9 cellular contexts compared by ENCODE assay signal in the genomic region with DNA sequence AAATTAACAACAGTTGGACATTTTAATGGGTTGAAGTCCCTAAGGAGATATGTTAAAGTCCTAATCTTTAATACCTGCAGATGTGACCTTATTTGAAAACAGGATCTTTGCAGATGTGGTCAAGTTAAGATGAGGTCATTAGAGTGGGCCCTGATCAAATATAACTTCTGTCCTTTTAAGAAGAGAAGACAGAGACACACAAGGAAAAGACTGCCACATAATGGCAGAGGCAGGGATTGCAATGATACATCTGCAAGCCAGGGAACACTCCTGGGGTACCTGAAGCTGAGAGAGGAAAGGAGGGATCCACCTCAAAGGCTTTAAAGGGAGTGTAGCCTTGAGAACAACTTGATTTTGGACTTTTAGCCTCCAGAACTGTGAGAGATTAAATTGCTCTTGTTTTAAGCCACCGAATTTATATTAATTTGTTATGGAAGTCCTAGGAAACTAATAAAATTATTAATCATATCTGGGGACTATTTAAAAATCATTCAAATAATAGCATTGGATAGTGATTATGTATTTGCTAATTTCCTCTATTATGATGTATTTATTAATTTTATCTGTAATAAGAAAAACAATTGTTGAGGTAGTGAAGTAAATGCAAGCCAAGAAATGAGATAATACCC.
DNase-seq lines count a peak whose midpoint lies in the region; ATAC-seq, FAIRE-seq and TF ChIP-seq lines count a peak whose summit lies in the region.
"Had no signal": no experiment of that assay in that cellular context is flagged by ENCODE, and none has a peak within 500 bp of the region (broad histone marks: within the 10 kb centered on the region; RNA-seq: fewer than 3 reads in every experiment).

No MANE protein-coding gene starts in this region.

- no peaks in the 10 kb centered on the region for H3K27me3 Mint-ChIP-seq in CD4-positive, alpha-beta T cell
- H3K27me3 Mint-ChIP-seq: B cell had no signal

- DNase-seq in NCI-H1436 (lab: John Stamatoyannopoulos, UW) (peak; percentile 13), NCI-H1436 treated with DMSO at 0.1 percent for 48 hours (lab: John Stamatoyannopoulos, UW) (no peak), NT2/D1 (ENCODE audit: low read depth, low spot score) (peak; percentile 28), fibroblast of villous mesenchyme (ENCODE audit: low read depth) (no peak), urothelium cell line (ENCODE audit: low spot score) (peak; percentile 31)
- DNase-seq in CD4-positive, alpha-beta T cell: no peak

- intact Hi-C loops in CD4-positive, alpha-beta T cell (cut with DNase I, micrococcal nuclease): no loop called here

- CTCF ChIA-PET in CD4-positive, alpha-beta T cell (lab: Charles Lee): no interaction called here

- H3K27ac ChIP-seq in CD4-positive, alpha-beta T cell (ENCODE audit: low read depth, low read length): no peak overlapping the region

- ATAC-seq in HG02884 (IDR thresholded peaks at IDR 0.05; ENCODE audit: unreplicated experiment): peak; percentile 79
- no peak for ATAC-seq in HG03460 (IDR thresholded peaks at IDR 0.05; ENCODE audit: unreplicated experiment)
- no peak for ATAC-seq in CD4-positive, alpha-beta T cell (ENCODE audit: poor library complexity)

- H3K9me3 ChIP-seq in NT2/D1 (ENCODE audit: insufficient read depth, low read length): no peaks in the 10 kb centered on the region
- no peaks in the 10 kb centered on the region for H3K9me3 ChIP-seq in CD4-positive, alpha-beta T cell (ENCODE audit: control insufficient read depth, low read length)

- POLR2A ChIA-PET in CD4-positive, alpha-beta T cell (lab: Charles Lee): no interaction called here

- H3K4me1 ChIP-seq in NT2/D1 (ENCODE audit: insufficient read depth, insufficient read length): no peaks in the 10 kb centered on the region

- H3K36me3 ChIP-seq in NT2/D1 (ENCODE audit: insufficient read depth, insufficient read length, low read length): no peaks in the 10 kb centered on the region

- no peak overlapping the region for H3K4me3 Mint-ChIP-seq in CD4-positive, alpha-beta T cell
- H3K4me3 Mint-ChIP-seq: B cell had no signal

- peaks cover 4% of the 10 kb centered on the region for H3K9me3 Mint-ChIP-seq in CD4-positive, alpha-beta T cell

- H3K4me1 Mint-ChIP-seq in CD4-positive, alpha-beta T cell (ENCODE audit: low read depth): no peaks in the 10 kb centered on the region
- H3K4me1 Mint-ChIP-seq: B cell had no signal

- no peaks in the 10 kb centered on the region for H3K36me3 Mint-ChIP-seq in CD4-positive, alpha-beta T cell (ENCODE audit: low read depth)

- peak; percentile 11 for TF ChIP-seq CTCF in fibroblast of villous mesenchyme (IDR thresholded peaks at IDR 0.05; ENCODE audit: insufficient read depth, low read depth, low read length)
- no peak for TF ChIP-seq CTCF in CD4-positive, alpha-beta T cell (IDR thresholded peaks at IDR 0.05)

- no peak overlapping the region for H3K9ac ChIP-seq in NT2/D1 (ENCODE audit: insufficient read length, low read depth)

- H3K27ac Mint-ChIP-seq in CD4-positive, alpha-beta T cell: no peak overlapping the region
- H3K27ac Mint-ChIP-seq: B cell had no signal

- H3K4me3 ChIP-seq in NT2/D1 (ENCODE audit: insufficient read length, low read depth) (no peak overlapping the region), fibroblast of villous mesenchyme (ENCODE audit: low read depth, low read length) (no peak overlapping the region)

- FAIRE-seq in urothelium cell line (lab: Jason Lieb, UNC): no peak

- no peaks in the 10 kb centered on the region for H3K27me3 ChIP-seq in NT2/D1 (ENCODE audit: insufficient read depth, insufficient read length)
- no peaks in the 10 kb centered on the region for H3K27me3 ChIP-seq in CD4-positive, alpha-beta T cell (ENCODE audit: control insufficient read depth, insufficient read depth, low read length)

Comparison
In these comparisons a context has a peak if more than half of its experiments do, and no peak if none do; other contexts are left out.
1. DNase-seq: peak in NCI-H1436 (single experiment), NT2/D1 (single experiment) and urothelium cell line (single experiment); none in NCI-H1436 treated with DMSO at 0.1 percent for 48 hours (single experiment), fibroblast of villous mesenchyme (single experiment) and CD4-positive, alpha-beta T cell (0 of 10).